12 cellular contexts compared by ENCODE assay signal in the genomic region with DNA sequence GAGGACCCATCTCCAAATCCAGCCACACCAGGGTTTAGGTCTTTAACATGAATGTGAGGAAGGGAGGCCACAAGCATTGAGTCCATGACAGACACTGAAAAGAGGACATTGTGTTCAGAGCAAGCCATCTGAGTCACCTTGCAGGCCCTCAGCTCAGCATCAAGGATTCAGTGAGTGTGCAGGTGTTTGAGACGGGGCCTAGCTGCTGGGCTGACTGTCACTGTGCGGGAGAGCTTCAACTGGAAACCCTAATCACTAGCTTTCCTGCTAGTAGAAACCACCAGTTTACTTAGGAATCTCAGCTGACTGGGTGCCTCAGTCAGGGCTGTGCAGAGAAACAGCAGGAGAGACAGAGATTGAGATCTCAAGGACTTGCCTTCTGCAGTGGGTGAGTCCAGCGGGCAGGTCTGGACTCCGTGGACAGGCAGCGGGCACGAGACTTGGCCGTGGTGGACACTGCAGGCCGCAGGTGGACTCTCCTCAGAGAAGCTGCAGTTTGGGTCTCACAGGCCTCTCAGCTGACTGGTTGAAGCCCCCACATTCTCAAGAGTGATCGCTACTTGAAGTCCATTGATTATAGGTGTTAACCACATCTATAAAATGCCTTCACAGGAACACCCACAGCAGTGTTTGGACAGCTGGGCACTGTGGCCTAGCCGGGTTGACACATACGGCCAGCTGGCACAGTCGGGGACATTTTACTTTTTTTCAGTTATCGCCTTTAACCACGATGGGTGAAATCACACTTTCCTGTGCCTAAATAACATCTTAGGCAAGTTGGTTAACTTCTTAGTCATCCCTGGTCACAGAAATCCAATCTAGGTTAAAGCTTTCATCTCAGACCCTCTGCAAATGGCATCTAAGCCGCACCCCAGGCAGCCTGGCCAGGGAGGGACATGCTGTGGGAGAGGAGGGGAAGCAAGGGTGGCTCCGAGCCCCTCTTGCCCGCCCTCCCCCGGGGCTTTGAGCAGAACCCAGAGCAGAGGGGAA.
DNase-seq lines count a peak whose midpoint lies in the region; ATAC-seq and TF ChIP-seq lines count a peak whose summit lies in the region.
"Had no signal": no experiment of that assay in that cellular context is flagged by ENCODE, and none has a peak within 500 bp of the region (broad histone marks: within the 10 kb centered on the region; RNA-seq: fewer than 3 reads in every experiment).

No MANE protein-coding gene starts in this region.

- H3K9me3 Mint-ChIP-seq in CD8-positive, alpha-beta T cell = no peaks in the 10 kb centered on the region
- no peaks in the 10 kb centered on the region for H3K9me3 Mint-ChIP-seq in activated T-helper 1 cell treated with anti-CD3 and anti-CD28 coated beads, Interleukin-12 subunit alpha, Interleukin-12 subunit beta, Interleukin-2, Interleukin-4 antibody, amounts not matched to agents 30 ng/mL and 10 ng/mL and 1 ng/mL, durations not matched to agents 14 hours and 24 hours and 36 hours
- no peaks in the 10 kb centered on the region for H3K9me3 Mint-ChIP-seq in Caco-2 (ENCODE audit: unreplicated experiment)

- H3K4me1 Mint-ChIP-seq in CD8-positive, alpha-beta T cell (ENCODE audit: low read depth) = peaks cover 70% of the 10 kb centered on the region
- H3K4me1 Mint-ChIP-seq in activated T-helper 1 cell treated with anti-CD3 and anti-CD28 coated beads, Interleukin-12 subunit alpha, Interleukin-12 subunit beta, Interleukin-2, Interleukin-4 antibody, amounts not matched to agents 30 ng/mL and 10 ng/mL and 1 ng/mL, durations not matched to agents 14 hours and 24 hours and 36 hours (ENCODE audit: low read depth) = peaks cover 65% of the 10 kb centered on the region
- H3K4me1 Mint-ChIP-seq in Caco-2 (ENCODE audit: low read depth, unreplicated experiment) = no peaks in the 10 kb centered on the region

- peak in 3 of 7 experiments; percentile 24 to 56 (median 29) for DNase-seq in CD8-positive, alpha-beta T cell
- no peak for DNase-seq in activated T-helper 1 cell treated with anti-CD3 and anti-CD28 coated beads, Interleukin-12 subunit alpha, Interleukin-12 subunit beta, Interleukin-2, Interleukin-4 antibody, amounts not matched to agents 30 ng/mL and 10 ng/mL and 1 ng/mL, durations not matched to agents 14 hours and 24 hours and 36 hours (ENCODE audit: low spot score)
- no peak for DNase-seq in middle frontal gyrus (ENCODE audit: extremely low spot score, low spot score)
- no peak for DNase-seq in medulla oblongata (ENCODE audit: extremely low spot score)
- DNase-seq in Caco-2 = no peak
- DNase-seq: DMS79 treated with DMSO at 0.1 percent for 48 hours, left cardiac atrium, PC-9 had no signal

- intact Hi-C loops in CD8-positive, alpha-beta T cell (cut with DNase I, micrococcal nuclease) = loop anchor here (5.0 kb wide), 3 partner anchors 36 to 171 kb away; a partner anchor contains a TSS
- intact Hi-C loops in activated T-helper 1 cell treated with anti-CD3 and anti-CD28 coated beads, Interleukin-12 subunit alpha, Interleukin-12 subunit beta, Interleukin-2, Interleukin-4 antibody, amounts not matched to agents 30 ng/mL and 10 ng/mL and 1 ng/mL, durations not matched to agents 14 hours and 24 hours and 36 hours (cut with micrococcal nuclease) = loop anchor here (2.0 to 5.0 kb wide), 2 partner anchors 36 to 70 kb away; no protein-coding TSS in a partner anchor
- intact Hi-C loops in Caco-2 (cut with micrococcal nuclease; ENCODE audit: unreplicated experiment) = no loop called here

- H3K27me3 Mint-ChIP-seq in CD8-positive, alpha-beta T cell (ENCODE audit: low read depth) = no peaks in the 10 kb centered on the region
- H3K27me3 Mint-ChIP-seq in activated T-helper 1 cell treated with anti-CD3 and anti-CD28 coated beads, Interleukin-12 subunit alpha, Interleukin-12 subunit beta, Interleukin-2, Interleukin-4 antibody, amounts not matched to agents 30 ng/mL and 10 ng/mL and 1 ng/mL, durations not matched to agents 14 hours and 24 hours and 36 hours (ENCODE audit: insufficient read depth) = no peaks in the 10 kb centered on the region
- no peaks in the 10 kb centered on the region for H3K27me3 Mint-ChIP-seq in Caco-2 (ENCODE audit: insufficient read depth, unreplicated experiment)

- H3K9ac ChIP-seq in muscle layer of colon (ENCODE audit: low read length) = no peak overlapping the region

- H3K27me3 ChIP-seq in CD8-positive, alpha-beta T cell (ENCODE audit: insufficient read depth, low read length) = no peaks in the 10 kb centered on the region
- H3K27me3 ChIP-seq in muscle layer of colon (ENCODE audit: control insufficient read depth in 1 of 2, insufficient read depth in 2 of 2, low read length in 2 of 2) = no peaks in the 10 kb centered on the region
- no peaks in the 10 kb centered on the region for H3K27me3 ChIP-seq in Caco-2 (replicated peaks; ENCODE audit: control insufficient read depth, insufficient read depth, low read length)

- ATAC-seq in CD8-positive, alpha-beta T cell = peak; percentile 34
- ATAC-seq in HG03175 (IDR thresholded peaks at IDR 0.05; ENCODE audit: unreplicated experiment) (peak; percentile 38), HG03135 (IDR thresholded peaks at IDR 0.05; ENCODE audit: unreplicated experiment) (no peak)

- peaks cover 73% of the 10 kb centered on the region for H3K36me3 Mint-ChIP-seq in CD8-positive, alpha-beta T cell
- H3K36me3 Mint-ChIP-seq in activated T-helper 1 cell treated with anti-CD3 and anti-CD28 coated beads, Interleukin-12 subunit alpha, Interleukin-12 subunit beta, Interleukin-2, Interleukin-4 antibody, amounts not matched to agents 30 ng/mL and 10 ng/mL and 1 ng/mL, durations not matched to agents 14 hours and 24 hours and 36 hours (ENCODE audit: low read depth) = peaks cover 24% of the 10 kb centered on the region
- H3K36me3 Mint-ChIP-seq in Caco-2 (ENCODE audit: insufficient read depth, unreplicated experiment) = peaks cover 13% of the 10 kb centered on the region

- no peaks in the 10 kb centered on the region for H3K9me3 ChIP-seq in CD8-positive, alpha-beta T cell (ENCODE audit: low read length)
- no peaks in the 10 kb centered on the region for H3K9me3 ChIP-seq in muscle layer of colon (ENCODE audit: low read length)
- H3K9me3 ChIP-seq in Caco-2 = no peaks in the 10 kb centered on the region

- POLR2A ChIA-PET in CD8-positive, alpha-beta T cell (lab: Charles Lee) = interaction anchor here (1.1 to 1.3 kb wide), 3 partner anchors 54 to 68 kb away, joined by 3 to 4 read pairs (median 3); no protein-coding TSS in a partner anchor
- POLR2A ChIA-PET in Caco-2 (lab: Charles Lee) = no interaction called here

- H3K4me3 ChIP-seq in CD8-positive, alpha-beta T cell (ENCODE audit: low read depth, low read length) = no peak overlapping the region
- H3K4me3 ChIP-seq in muscle layer of colon (ENCODE audit: low read depth in 1 of 2, low read length in 2 of 2) = no peak overlapping the region
- no peak overlapping the region for H3K4me3 ChIP-seq in Caco-2 (ENCODE audit: low read depth, low read length)
- H3K4me3 ChIP-seq: PC-9 had no signal

- H3K27ac ChIP-seq in CD8-positive, alpha-beta T cell (ENCODE audit: low read depth, low read length) = peak overlapping the region; percentile 27
- peak overlapping the region; percentile 27 for H3K27ac ChIP-seq in muscle layer of colon (ENCODE audit: low read depth, low read length)
- H3K27ac ChIP-seq: epithelial cell of prostate, PC-9 had no signal

- no TSS peak for BruUV-seq in Caco-2 (replicated peaks; lab: Mats Ljungman, UMichigan)

- H3K4me1 ChIP-seq in CD8-positive, alpha-beta T cell (ENCODE audit: insufficient read depth, low read length) = peaks cover 50% of the 10 kb centered on the region
- H3K4me1 ChIP-seq in muscle layer of colon (ENCODE audit: insufficient read depth, low read length) = peaks cover 41% of the 10 kb centered on the region
- no peaks in the 10 kb centered on the region for H3K4me1 ChIP-seq in Caco-2

- CTCF ChIA-PET in CD8-positive, alpha-beta T cell (lab: Charles Lee) = interaction anchor here (1.2 to 1.5 kb wide), 3 partner anchors 35 to 171 kb away, joined by 3 to 5 read pairs (median 5); no protein-coding TSS in a partner anchor
- CTCF ChIA-PET in Caco-2 (lab: Charles Lee) = no interaction called here

- H3K27ac Mint-ChIP-seq in CD8-positive, alpha-beta T cell = peak overlapping the region; percentile 97
- peak overlapping the region; percentile 88 for H3K27ac Mint-ChIP-seq in activated T-helper 1 cell treated with anti-CD3 and anti-CD28 coated beads, Interleukin-12 subunit alpha, Interleukin-12 subunit beta, Interleukin-2, Interleukin-4 antibody, amounts not matched to agents 30 ng/mL and 10 ng/mL and 1 ng/mL, durations not matched to agents 14 hours and 24 hours and 36 hours
- no peak overlapping the region for H3K27ac Mint-ChIP-seq in Caco-2 (ENCODE audit: unreplicated experiment)

- peaks cover 26% of the 10 kb centered on the region for H3K36me3 ChIP-seq in CD8-positive, alpha-beta T cell (ENCODE audit: insufficient read depth, low read length)
- H3K36me3 ChIP-seq in muscle layer of colon (ENCODE audit: insufficient read depth, low read length) (peaks cover 3% of the 10 kb centered on the region), Caco-2 (ENCODE audit: control insufficient read depth, insufficient read depth, low read length) (no peaks in the 10 kb centered on the region; the same call in 1 of the 2 replicates)

- no peak for TF ChIP-seq CTCF in CD8-positive, alpha-beta T cell (IDR thresholded peaks at IDR 0.05)
- no peak for TF ChIP-seq CTCF in Caco-2 (IDR thresholded peaks at IDR 0.05; ENCODE audit: insufficient read depth in 1 of 2, low read depth in 1 of 2, low read length in 1 of 2, severe bottlenecking in 1 of 2, unreplicated experiment in 1 of 2)

- no peak overlapping the region for H3K4me3 Mint-ChIP-seq in CD8-positive, alpha-beta T cell
- no peak overlapping the region for H3K4me3 Mint-ChIP-seq in activated T-helper 1 cell treated with anti-CD3 and anti-CD28 coated beads, Interleukin-12 subunit alpha, Interleukin-12 subunit beta, Interleukin-2, Interleukin-4 antibody, amounts not matched to agents 30 ng/mL and 10 ng/mL and 1 ng/mL, durations not matched to agents 14 hours and 24 hours and 36 hours
- H3K4me3 Mint-ChIP-seq in Caco-2 (ENCODE audit: unreplicated experiment) = no peak overlapping the region
